10 cellular contexts compared by ENCODE assay signal in genomic region chr14:34355584-34356266, GRCh38.
A peak's percentile ranks its signal among the peaks of the same experiment; 100 is the strongest.
DNase-seq lines count a peak whose midpoint lies in the region; ATAC-seq and TF ChIP-seq lines count a peak whose summit lies in the region.
"Had no signal": no experiment of that assay in that cellular context is flagged by ENCODE, and none has a peak within 500 bp of the region (broad histone marks: within the 10 kb centered on the region; RNA-seq: fewer than 3 reads in every experiment).

No MANE protein-coding gene starts in this region.

- no peak overlapping the region for H3K4ac ChIP-seq in mesenchymal stem cell (ENCODE audit: low read depth in 1 of 2, low read length in 2 of 2)

- H3K9ac ChIP-seq in mesenchymal stem cell (ENCODE audit: low read length) = peak overlapping the region; percentile 62

- H3K27ac ChIP-seq in mesenchymal stem cell (ENCODE audit: low read length, poor library complexity, severe bottlenecking) = no peak overlapping the region

- no peak overlapping the region for H3K23ac ChIP-seq in mesenchymal stem cell (ENCODE audit: low read length in 2 of 2)

- no peaks in the 10 kb centered on the region for H3K79me1 ChIP-seq in mesenchymal stem cell (replicated peaks; ENCODE audit: low read length, poor library complexity, severe bottlenecking)

- intact Hi-C loops in Calu3 (cut with micrococcal nuclease; ENCODE audit: unreplicated experiment) = no loop called here

- no peak overlapping the region for H2AFZ ChIP-seq in mesenchymal stem cell (ENCODE audit: low read depth, low read length)

- H3K36me3 Mint-ChIP-seq in Calu3 (ENCODE audit: insufficient read depth, unreplicated experiment) = no peaks in the 10 kb centered on the region

- H2BK5ac ChIP-seq in mesenchymal stem cell (ENCODE audit: low read depth, low read length, poor library complexity, severe bottlenecking) = no peak overlapping the region

- no peaks in the 10 kb centered on the region for H3K36me3 ChIP-seq in mesenchymal stem cell (ENCODE audit: control insufficient read depth in 1 of 2, insufficient read depth in 2 of 2, low read depth in 1 of 2, low read length in 2 of 2)

- no peaks in the 10 kb centered on the region for H3K27me3 ChIP-seq in mesenchymal stem cell (ENCODE audit: control insufficient read depth in 1 of 2, insufficient read depth in 1 of 2, low read length in 2 of 2)

- peak overlapping the region; percentile 77 for H2BK120ac ChIP-seq in mesenchymal stem cell (ENCODE audit: low read depth, low read length)

- TF ChIP-seq CTCF in AG10803 (conservative IDR thresholded peaks at IDR 0.05; ENCODE audit: low read length) = no peak
- no peak for TF ChIP-seq CTCF in Calu3 (IDR thresholded peaks at IDR 0.05; ENCODE audit: unreplicated experiment)

- no peak overlapping the region for H3K18ac ChIP-seq in mesenchymal stem cell (ENCODE audit: low read depth in 1 of 2, low read length in 2 of 2)

- TF ChIP-seq POLR2A in GM18505 (IDR thresholded peaks at IDR 0.05; ENCODE audit: borderline replicate concordance, extremely low read depth, insufficient read depth, insufficient read length) = no peak

- no peaks in the 10 kb centered on the region for H3K9me3 ChIP-seq in mesenchymal stem cell (ENCODE audit: control insufficient read depth, low read length)

- H3K14ac ChIP-seq in mesenchymal stem cell (ENCODE audit: low read length in 2 of 2) = no peak overlapping the region

- no TSS peak for BruUV-seq in Calu3 (replicated peaks; lab: Mats Ljungman, UMichigan)

- CTCF ChIA-PET in Calu3 (lab: Charles Lee) = interaction anchor here (1.7 kb wide), 1 partner anchor 24 kb away, joined by 3 read pairs; no protein-coding TSS in a partner anchor

- DNase-seq in AG10803 (ENCODE audit: low read depth) (peak; percentile 74), NCI-H2171 (lab: John Stamatoyannopoulos, UW) (peak; percentile 85), dedifferentiated amniotic fluid mesenchymal stem cell (ENCODE audit: extremely low spot score) (peak; percentile 51), mesenchymal stem cell (peak; percentile 71), Calu3 (no peak), KG1 (lab: John Stamatoyannopoulos, UW) (no peak)
- DNase-seq in activated effector memory CD4-positive, alpha-beta T cell treated with Interleukin-2 at 50 U/mL for 16 hours = no peak
- DNase-seq: stimulated activated CD4-positive, alpha-beta T cell treated with anti-CD3 and anti-CD28 coated beads, Interleukin-4, amount 100 ng/mL, for 24 hours had no signal

- peak overlapping the region; percentile 12 for H4K8ac ChIP-seq in mesenchymal stem cell (ENCODE audit: low read length)

- no peak overlapping the region for H4K91ac ChIP-seq in mesenchymal stem cell (ENCODE audit: low read length)

- H2AK5ac ChIP-seq in mesenchymal stem cell (ENCODE audit: low read length, severe bottlenecking) = no peak overlapping the region

- H3K4me3 ChIP-seq in AG10803 (ENCODE audit: low read length) (no peak overlapping the region), mesenchymal stem cell (ENCODE audit: insufficient read depth in 1 of 2, low read depth in 1 of 2, low read length in 2 of 2) (no peak overlapping the region)

- H2BK15ac ChIP-seq in mesenchymal stem cell (ENCODE audit: low read depth, poor library complexity, severe bottlenecking) = no peak overlapping the region

- peaks cover 25% of the 10 kb centered on the region for H3K4me1 Mint-ChIP-seq in Calu3 (ENCODE audit: low read depth, unreplicated experiment)

- H2BK12ac ChIP-seq in mesenchymal stem cell (ENCODE audit: low read length in 2 of 2) = peak overlapping the region; percentile 3 to 18

- no peak overlapping the region for H3K27ac Mint-ChIP-seq in Calu3 (ENCODE audit: unreplicated experiment)
- H3K27ac Mint-ChIP-seq: T-helper 2 cell treated with Interferon-gamma antibody and Interleukin-4, amounts not matched to agents 5 μg/mL and 100 μg/mL, for 36 hours had no signal

- 64% methylated on average over 2 of the region's 2 CpGs for WGBS in mesenchymal stem cell

- peaks cover 2% of the 10 kb centered on the region for H3K4me1 ChIP-seq in mesenchymal stem cell (ENCODE audit: control insufficient read depth, insufficient read depth, low read depth, low read length)

- no peak overlapping the region for H3K4me3 Mint-ChIP-seq in Calu3 (ENCODE audit: low read depth, unreplicated experiment)
- H3K4me3 Mint-ChIP-seq: T-helper 2 cell treated with Interferon-gamma antibody and Interleukin-4, amounts not matched to agents 5 μg/mL and 100 μg/mL, for 36 hours had no signal

- H3K27me3 Mint-ChIP-seq in Calu3 (ENCODE audit: unreplicated experiment) = no peaks in the 10 kb centered on the region

- ATAC-seq in GM18505 (IDR thresholded peaks at IDR 0.05; ENCODE audit: unreplicated experiment) = no peak

- no peaks in the 10 kb centered on the region for H3K9me3 Mint-ChIP-seq in Calu3 (ENCODE audit: low read depth, unreplicated experiment)
- H3K9me3 Mint-ChIP-seq: T-helper 2 cell treated with Interferon-gamma antibody and Interleukin-4, amounts not matched to agents 5 μg/mL and 100 μg/mL, for 36 hours had no signal

- H3K4me2 ChIP-seq in mesenchymal stem cell (ENCODE audit: low read length, poor library complexity, severe bottlenecking) = no peak overlapping the region

Comparison
In these comparisons a context has a peak if more than half of its experiments do, and no peak if none do; other contexts are left out.
1. DNase-seq: peak in AG10803 (single experiment), NCI-H2171 (single experiment), dedifferentiated amniotic fluid mesenchymal stem cell (single experiment) and mesenchymal stem cell (single experiment); none in activated effector memory CD4-positive, alpha-beta T cell treated with Interleukin-2 at 50 U/mL for 16 hours (single experiment), Calu3 (single experiment) and KG1 (single experiment).